ENCODE assay signal across 16 cellular contexts in genomic region chr10:31194986-31195385, GRCh38.
DNase-seq lines count a peak whose midpoint lies in the region; ATAC-seq and TF ChIP-seq lines count a peak whose summit lies in the region.
"Had no signal": no experiment of that assay in that cellular context is flagged by ENCODE, and none has a peak within 500 bp of the region (broad histone marks: within the 10 kb centered on the region; RNA-seq: fewer than 3 reads in every experiment).

No MANE protein-coding gene starts in this region.

- 64 to 74% methylated on average over 4 of the region's 4 CpGs for WGBS in tibial nerve, 2 donors

- no peak overlapping the region for H3K4me3 Mint-ChIP-seq in GM23338
- H3K4me3 Mint-ChIP-seq in Caco-2 (ENCODE audit: unreplicated experiment): no peak overlapping the region
- H3K4me3 Mint-ChIP-seq: CD4-positive, alpha-beta T cell had no signal

- ATAC-seq in GM23338: no peak
- ATAC-seq in HG02798 (IDR thresholded peaks at IDR 0.05; ENCODE audit: poor library complexity, unreplicated experiment): no peak
- ATAC-seq: Panc1 had no signal

- TF ChIP-seq CTCF in BE2C (IDR thresholded peaks at IDR 0.05; ENCODE audit: low read depth, low read length) (no peak), GM23338 (conservative IDR thresholded peaks at IDR 0.05; ENCODE audit: low read depth in 2 of 2) (no peak), astrocyte of the cerebellum (IDR thresholded peaks at IDR 0.05; ENCODE audit: low read depth, low read length, missing control alignments) (no peak), tibial nerve (IDR thresholded peaks at IDR 0.05) (no peak), Caco-2 (IDR thresholded peaks at IDR 0.05; ENCODE audit: insufficient read depth in 1 of 2, low read depth in 1 of 2, low read length in 1 of 2, severe bottlenecking in 1 of 2, unreplicated experiment in 1 of 2) (no peak)

- no peak overlapping the region for H3K27ac Mint-ChIP-seq in GM23338
- H3K27ac Mint-ChIP-seq in Caco-2 (ENCODE audit: unreplicated experiment): no peak overlapping the region
- H3K27ac Mint-ChIP-seq: CD4-positive, alpha-beta T cell had no signal

- H3K27ac ChIP-seq in GM23338 (ENCODE audit: low read depth): no peak overlapping the region
- H3K27ac ChIP-seq in tibial nerve: no peak overlapping the region

- peak overlapping the region; percentile 38; the same call in 1 of the 2 replicates for H2AFZ ChIP-seq in GM23338

- CTCF ChIA-PET in Caco-2 (lab: Charles Lee): no interaction called here

- no peaks in the 10 kb centered on the region for H3K9me2 ChIP-seq in GM23338 (ENCODE audit: insufficient read depth)

- H3K79me2 ChIP-seq in GM23338 (replicated peaks; ENCODE audit: insufficient read depth): no peaks in the 10 kb centered on the region

- peaks cover 3% of the 10 kb centered on the region; the same call in 2 of the 3 replicates for H3K9me3 Mint-ChIP-seq in GM23338
- no peaks in the 10 kb centered on the region for H3K9me3 Mint-ChIP-seq in Caco-2 (ENCODE audit: unreplicated experiment)
- H3K9me3 Mint-ChIP-seq: CD4-positive, alpha-beta T cell had no signal

- H3K4me3 ChIP-seq in BE2C (ENCODE audit: low read depth, low read length) (no peak overlapping the region), GM23338 (no peak overlapping the region), astrocyte of the cerebellum (ENCODE audit: low read depth, low read length) (no peak overlapping the region), tibial nerve (no peak overlapping the region), Caco-2 (ENCODE audit: low read depth, low read length) (no peak overlapping the region)

- no peak for TF ChIP-seq EP300 in tibial nerve (IDR thresholded peaks at IDR 0.05)

- peaks cover 6% of the 10 kb centered on the region for H3K27me3 Mint-ChIP-seq in GM23338 (ENCODE audit: insufficient read depth, low read depth, poor library complexity)
- H3K27me3 Mint-ChIP-seq in Caco-2 (ENCODE audit: insufficient read depth, unreplicated experiment): peaks cover 5% of the 10 kb centered on the region
- H3K27me3 Mint-ChIP-seq: CD4-positive, alpha-beta T cell had no signal

- BruUV-seq in Caco-2 (replicated peaks; lab: Mats Ljungman, UMichigan): no TSS peak

- H3K27me3 ChIP-seq in BE2C: no peaks in the 10 kb centered on the region
- H3K27me3 ChIP-seq in GM23338 (ENCODE audit: insufficient read depth): no peaks in the 10 kb centered on the region
- no peaks in the 10 kb centered on the region for H3K27me3 ChIP-seq in tibial nerve
- H3K27me3 ChIP-seq in Caco-2 (replicated peaks; ENCODE audit: control insufficient read depth, insufficient read depth, low read length): no peaks in the 10 kb centered on the region

- in situ Hi-C loops in astrocyte of the cerebellum (cut with HindIII; ENCODE audit: low sequenced_read_pairs): no loop called here

- H3K9me3 ChIP-seq in BE2C (no peaks in the 10 kb centered on the region), tibial nerve (no peaks in the 10 kb centered on the region), Caco-2 (no peaks in the 10 kb centered on the region)

- no peaks in the 10 kb centered on the region for H3F3A ChIP-seq in GM23338 (replicated peaks; ENCODE audit: low read depth)

- DNase-seq in BE2C (peak; percentile 60), GM23338 (ENCODE audit: low spot score) (no peak), astrocyte of the cerebellum (ENCODE audit: low read depth) (peak; percentile 12), left kidney (ENCODE audit: low read depth, low spot score) (peak; percentile 8), tibial nerve (ENCODE audit: low spot score in 2 of 2) (no peak), kidney tubule cell (ENCODE audit: low spot score) (no peak), Caco-2 (no peak)
- DNase-seq: AML-193; CD4-positive, alpha-beta T cell; KBM-7; NCI-H1105; NCI-H1694 treated with DMSO at 0.1 percent for 48 hours; NCI-H446; SHP77 had no signal

- intact Hi-C loops in Caco-2 (cut with micrococcal nuclease; ENCODE audit: unreplicated experiment): no loop called here

- H3K4me2 ChIP-seq in GM23338: no peak overlapping the region

- no peak for TF ChIP-seq POLR2A in tibial nerve (IDR thresholded peaks at IDR 0.05)

- H4K20me1 ChIP-seq in GM23338 (replicated peaks; ENCODE audit: insufficient read depth): no peaks in the 10 kb centered on the region

- H3K36me3 ChIP-seq in BE2C: no peaks in the 10 kb centered on the region
- no peaks in the 10 kb centered on the region for H3K36me3 ChIP-seq in GM23338 (ENCODE audit: insufficient read depth)
- H3K36me3 ChIP-seq in tibial nerve: no peaks in the 10 kb centered on the region
- H3K36me3 ChIP-seq in Caco-2 (ENCODE audit: control insufficient read depth, insufficient read depth, low read length): no peaks in the 10 kb centered on the region

- H3K4me1 Mint-ChIP-seq in GM23338: no peaks in the 10 kb centered on the region
- no peaks in the 10 kb centered on the region for H3K4me1 Mint-ChIP-seq in Caco-2 (ENCODE audit: low read depth, unreplicated experiment)

- H3K4me1 ChIP-seq in BE2C (no peaks in the 10 kb centered on the region), GM23338 (ENCODE audit: insufficient read depth) (no peaks in the 10 kb centered on the region), tibial nerve (no peaks in the 10 kb centered on the region), Caco-2 (no peaks in the 10 kb centered on the region)

- no peaks in the 10 kb centered on the region for H3K36me3 Mint-ChIP-seq in GM23338 (ENCODE audit: low read depth)
- no peaks in the 10 kb centered on the region for H3K36me3 Mint-ChIP-seq in Caco-2 (ENCODE audit: insufficient read depth, unreplicated experiment)

- POLR2A ChIA-PET in Caco-2 (lab: Charles Lee): no interaction called here

TF ChIP-seq in GM23338, 12 proteins besides CTCF, POLR2A, EP300 and RAD21:
- no peak for TF ChIP-seq EZH2 (IDR thresholded peaks at IDR 0.05; ENCODE audit: low read depth, unreplicated experiment)
- TF ChIP-seq STAT1 (IDR thresholded peaks at IDR 0.05; ENCODE audit: unreplicated experiment): no peak
- TF ChIP-seq ZNF462 (CRISPR knock-in tag; IDR thresholded peaks at IDR 0.05): no peak
- no peak for TF ChIP-seq NANOG (IDR thresholded peaks at IDR 0.05; ENCODE audit: borderline replicate concordance)
- TF ChIP-seq ZNF114 (CRISPR knock-in tag; IDR thresholded peaks at IDR 0.05): no peak
TF ChIP-seq in GM23338: peak in this region for 0.

Comparison
In these comparisons a context has a peak if more than half of its experiments do, and no peak if none do; other contexts are left out.
1. DNase-seq: peak in BE2C (single experiment), astrocyte of the cerebellum (single experiment) and left kidney (single experiment); none in GM23338 (single experiment), tibial nerve (0 of 2), kidney tubule cell (single experiment) and Caco-2 (0 of 2).